ENCODE assay signal across 8 cellular contexts in the genomic region with DNA sequence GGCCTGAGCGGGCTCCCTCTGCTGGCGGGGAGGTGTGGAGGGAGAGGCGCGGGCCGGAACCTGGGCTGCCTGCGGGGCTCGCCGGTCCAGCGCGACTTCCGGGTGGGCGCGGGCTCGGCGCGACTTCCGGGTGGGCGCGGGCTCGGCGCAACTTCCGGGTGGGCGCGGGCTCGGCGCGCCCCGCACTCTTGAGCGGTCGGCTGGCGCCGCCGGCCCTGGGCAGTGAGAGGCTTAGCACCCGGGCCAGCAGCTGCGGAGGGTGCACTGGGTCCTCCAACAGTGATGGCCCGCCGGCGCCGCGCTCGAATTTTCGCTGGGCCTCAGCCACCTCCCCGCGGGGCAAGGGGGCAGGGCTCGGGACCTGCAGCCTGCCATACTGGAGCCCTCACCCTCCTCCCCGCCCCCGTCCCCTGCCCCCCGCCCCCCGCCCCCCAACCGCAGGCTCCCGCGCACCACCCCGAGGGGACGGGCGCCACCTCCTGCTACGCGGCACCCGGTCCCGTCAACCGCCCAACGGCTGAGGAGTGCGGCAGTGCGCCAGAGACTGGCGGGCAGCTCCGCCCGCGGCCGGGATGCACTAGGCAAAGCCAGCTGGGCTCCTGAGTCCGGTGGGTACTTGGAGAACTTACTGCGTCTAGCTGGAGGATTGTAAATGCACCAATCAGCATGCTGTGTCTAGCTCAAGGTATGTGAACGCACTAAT.
DNase-seq lines count a peak whose midpoint lies in the region; ATAC-seq and TF ChIP-seq lines count a peak whose summit lies in the region.
"Not testable (repeated sequence)": the region's sequence is repeated elsewhere in the genome, so short reads cannot be mapped to it uniquely, and the experiment has no call there.

No MANE protein-coding gene starts in this region.

- no CpG with 5 or more reads among the region's 71 CpGs for WGBS in IMR-90 (ENCODE audit: extremely low coverage in 2 of 2, insufficient read length in 1 of 2), 2 experiments
- WGBS in spleen, 5 donors, result 0 to 1% (median 0%) methylated on average over 2 to 33 of the region's 71 CpGs; no CpG with 5 or more reads in 2 of the 5 donors

- TF ChIP-seq POLR2A in IMR-90 (IDR thresholded peaks at IDR 0.05; ENCODE audit: low read depth, low read length), result peak; percentile 54; the same call in 1 of the 2 replicates
- not testable (repeated sequence) for TF ChIP-seq POLR2A in spleen (IDR thresholded peaks at IDR 0.05)

- intact Hi-C loops in IMR-90 (cut with micrococcal nuclease); ascending aorta (cut with DNase I); spleen (cut with DNase I; ENCODE audit: low total_unique reads): not testable (repeated sequence)

- peak overlapping the region; percentile 75; the same call in 1 of the 2 replicates for H4K5ac ChIP-seq in IMR-90 (ENCODE audit: low read depth, low read length)

- not testable (repeated sequence) for H3K9me3 Mint-ChIP-seq in mesothelial cell of epicardium

- H3K9ac ChIP-seq in IMR-90 (ENCODE audit: low read depth, low read length), result peak overlapping the region; percentile 69; the same call in 1 of the 2 replicates

- H3K4me2 ChIP-seq in IMR-90 (ENCODE audit: low read depth, low read length), result peak overlapping the region; percentile 86; the same call in 1 of the 2 replicates

- in situ Hi-C loops in IMR-90 (cut with MboI; ENCODE audit: low sequenced_read_pairs), result not testable (repeated sequence)

- dilution Hi-C loops in IMR-90 (cut with HindIII; ENCODE audit: low sequenced_read_pairs, unreplicated experiment), result not testable (repeated sequence)

- TF ChIP-seq CTCF in IMR-90 (conservative IDR thresholded peaks at IDR 0.05; ENCODE audit: low read depth, low read length); ascending aorta (IDR thresholded peaks at IDR 0.05); mesothelial cell of epicardium (IDR thresholded peaks at IDR 0.05; ENCODE audit: unreplicated experiment): not testable (repeated sequence)
- TF ChIP-seq CTCF in foreskin keratinocyte (conservative IDR thresholded peaks at IDR 0.05) (peak; percentile 49), spleen (IDR thresholded peaks at IDR 0.05 in 8 of 11, conservative IDR thresholded peaks at IDR 0.05 in 3 of 11) (peak in 2 of 11 experiments; percentile 14 to 35)

- not testable (repeated sequence) for H3K27me3 Mint-ChIP-seq in mesothelial cell of epicardium (ENCODE audit: low read depth)

- H3K27ac ChIP-seq in IMR-90 (ENCODE audit: insufficient read depth, low read length), result peak overlapping the region; percentile 82
- H3K27ac ChIP-seq in ascending aorta, result peak overlapping the region; percentile 62 to 76
- not testable (repeated sequence) for H3K27ac ChIP-seq in foreskin keratinocyte
- peak overlapping the region in 7 of 8 donors; percentile 36 to 87 (median 76) for H3K27ac ChIP-seq in spleen

- H2AFZ ChIP-seq in IMR-90 (replicated peaks; ENCODE audit: low read length, poor library complexity), result not testable (repeated sequence)

- CTCF ChIA-PET in IMR-90 (lab: Yijun Ruan, JAX), result not testable (repeated sequence)

- H3K14ac ChIP-seq in IMR-90 (replicated peaks; ENCODE audit: low read depth, low read length), result not testable (repeated sequence)

- not testable (repeated sequence) for TF ChIP-seq RAD21 in IMR-90 (IDR thresholded peaks at IDR 0.05; ENCODE audit: low read length)

- H3K4ac ChIP-seq in IMR-90 (ENCODE audit: low read depth, low read length), result not testable (repeated sequence)

- not testable (repeated sequence) for H3K4me1 ChIP-seq in IMR-90 (ENCODE audit: control insufficient read depth, insufficient read depth, low read length); ascending aorta; foreskin keratinocyte; spleen

- peak; percentile 89 for ATAC-seq in GM18511 (IDR thresholded peaks at IDR 0.05; ENCODE audit: unreplicated experiment)
- ATAC-seq in IMR-90 (ENCODE audit: low read depth), result peak; percentile 99
- ATAC-seq in foreskin keratinocyte, result peak; percentile 41

- H3K27me3 ChIP-seq in IMR-90 (ENCODE audit: control insufficient read depth, insufficient read depth, low read length); ascending aorta; foreskin keratinocyte; spleen (replicated peaks in 1 of 7): not testable (repeated sequence)

- H2AK9ac ChIP-seq in IMR-90 (replicated peaks; ENCODE audit: low read depth, low read length, poor library complexity), result not testable (repeated sequence)

- peak overlapping the region; percentile 77 for H3K27ac Mint-ChIP-seq in mesothelial cell of epicardium

- not testable (repeated sequence) for H3K23ac ChIP-seq in IMR-90 (ENCODE audit: low read depth, low read length)

- H3K9me3 ChIP-seq in IMR-90 (ENCODE audit: control insufficient read depth, insufficient read depth, low read length); ascending aorta; spleen: not testable (repeated sequence)

- not testable (repeated sequence) for H3K36me3 Mint-ChIP-seq in mesothelial cell of epicardium

- not testable (repeated sequence) for H4K20me1 ChIP-seq in IMR-90 (ENCODE audit: insufficient read depth, low read length)

- H2AK5ac ChIP-seq in IMR-90 (ENCODE audit: low read depth, low read length), result not testable (repeated sequence)

- H3K9me1 ChIP-seq in IMR-90 (ENCODE audit: insufficient read depth, low read length), result not testable (repeated sequence)

- H3K4me1 Mint-ChIP-seq in mesothelial cell of epicardium, result not testable (repeated sequence)

- not testable (repeated sequence) for BruUV-seq in IMR-90 (replicated peaks; lab: Mats Ljungman, UMichigan)

- not testable (repeated sequence) for H2BK120ac ChIP-seq in IMR-90 (ENCODE audit: low read depth, low read length)

- POLR2A ChIA-PET in IMR-90 (lab: Charles Lee; ENCODE audit: unreplicated experiment), result not testable (repeated sequence)

- not testable (repeated sequence) for H2BK20ac ChIP-seq in IMR-90 (ENCODE audit: low read depth, low read length)

- peak overlapping the region; percentile 81 for H2BK5ac ChIP-seq in IMR-90 (ENCODE audit: low read depth, low read length, poor library complexity, severe bottlenecking)

- DNase-seq in IMR-90, result not testable (repeated sequence)
- peak; percentile 34 to 54 for DNase-seq in activated CD4-positive, alpha-beta T cell treated with anti-CD3 and anti-CD28 coated beads for 24 hours (ENCODE audit: low read depth in 2 of 2)
- DNase-seq in ascending aorta (ENCODE audit: low spot score in 2 of 2) (peak; percentile 7 to 78), foreskin keratinocyte (peak; percentile 9 to 48), mesothelial cell of epicardium (ENCODE audit: low spot score in 2 of 2, unreplicated experiment in 2 of 2) (peak; percentile 30 to 72), spleen (peak; percentile 86), ureter (ENCODE audit: low spot score) (peak; percentile 61)

- H3K56ac ChIP-seq in IMR-90 (ENCODE audit: extremely low read depth, insufficient read depth, low read length), result not testable (repeated sequence)

- peak overlapping the region; percentile 67 for H3K4me3 Mint-ChIP-seq in mesothelial cell of epicardium

- not testable (repeated sequence) for H2BK15ac ChIP-seq in IMR-90 (ENCODE audit: low read depth, low read length)

- H3K4me3 ChIP-seq in IMR-90 (ENCODE audit: insufficient read depth, low read depth, low read length), result peak overlapping the region; percentile 98
- peak overlapping the region; percentile 57 to 64 for H3K4me3 ChIP-seq in ascending aorta
- H3K4me3 ChIP-seq in spleen, result peak overlapping the region; percentile 16 to 71 (median 44)

- peak overlapping the region; percentile 52; the same call in 1 of the 2 replicates for H3K18ac ChIP-seq in IMR-90 (ENCODE audit: low read depth, low read length)

- not testable (repeated sequence) for H4K91ac ChIP-seq in IMR-90 (ENCODE audit: insufficient read depth, low read depth, low read length)

- H3K36me3 ChIP-seq in IMR-90 (ENCODE audit: control insufficient read depth, insufficient read depth, low read length); ascending aorta; spleen: not testable (repeated sequence)

- peak overlapping the region in 1 of 2 experiments; percentile 77; a peak in 1 of 4 replicates for H4K8ac ChIP-seq in IMR-90 (ENCODE audit: low read depth in 2 of 2, low read length in 2 of 2)

- H3K79me1 ChIP-seq in IMR-90 (ENCODE audit: low read depth in 1 of 2, low read length in 2 of 2), result not testable (repeated sequence)

Comparison
In these comparisons a context has a peak if more than half of its experiments do, and no peak if none do; other contexts are left out.
1. ATAC-seq: peak in every context shown above with its lines; median percentile 99 in IMR-90; 89 in GM18511; 41 in foreskin keratinocyte.
2. H3K4me3 ChIP-seq: peak in every context shown above with its lines; median percentile 98 in IMR-90; 60 in ascending aorta; 44 in spleen.